In genomic region chr19:6736169-6736916, GRCh38 we compare ENCODE assay signal across 8 cellular contexts. TPM values are rescaled to one million over a fixed set of nuclear protein-coding genes. Genes with fewer than 3 reads are reported as not detected.
DNase-seq lines count a peak whose midpoint lies in the region; FAIRE-seq lines count a peak whose summit lies in the region.

No MANE protein-coding gene starts in this region.

- WGBS in mesodermal cell (ENCODE audit: insufficient coverage in 2 of 2), 2 experiments, result 41 to 44% methylated on average over 24 to 25 of the region's 25 CpGs

- H3K4me1 ChIP-seq in mesodermal cell (ENCODE audit: control insufficient read depth, insufficient read depth, low read length, poor library complexity, severe bottlenecking), result peaks cover 18% of the 10 kb centered on the region

- peaks cover 22% of the 10 kb centered on the region for H3K36me3 ChIP-seq in mesodermal cell (ENCODE audit: control insufficient read depth, insufficient read depth, low read length)

- FAIRE-seq in GM19239 (lab: Jason Lieb, UNC), result peak; percentile 92
- FAIRE-seq in endometrium (lab: Jason Lieb, UNC), result peak; percentile 18

- no peaks in the 10 kb centered on the region for H3K9me3 ChIP-seq in mesodermal cell (ENCODE audit: control insufficient read depth, low read length)

- peak overlapping the region; percentile 98 for H3K27ac ChIP-seq in mesodermal cell (ENCODE audit: low read depth, low read length, severe bottlenecking)

- peak overlapping the region; percentile 69 for H3K4me3 ChIP-seq in mesodermal cell (ENCODE audit: extremely low read depth, insufficient read depth, low read length, poor library complexity, severe bottlenecking)

- DNase-seq in AG08395 (ENCODE audit: low spot score) (peak; percentile 89), GM19239 (ENCODE audit: insufficient read length, low spot score) (peak; percentile 87), NOMO-1 treated with dmso at 0.1 percent for 144 hours (lab: John Stamatoyannopoulos, UW; ENCODE audit: unreplicated experiment) (peak; percentile 85), NCI-H774 (lab: John Stamatoyannopoulos, UW) (no peak)
- DNase-seq in activated CD8-positive, alpha-beta memory T cell treated with anti-CD3 and anti-CD28 coated beads, Interleukin-2, amount 50 U/mL, for 1 hour (ENCODE audit: extremely low read depth), result peak; percentile 36
- DNase-seq in stimulated activated CD8-positive, alpha-beta memory T cell treated with anti-CD3 and anti-CD28 coated beads, Interleukin-15, amount 100 ng/mL, for 48 hours (ENCODE audit: low read depth in 2 of 2), result peak; percentile 62 to 65

RNA-seq across cellular contexts. Expression of gene GPR108, which starts 1.0 kb away (rescaled TPM):
- 46.0 TPM for polyA plus RNA-seq in mesodermal cell (2013, experiment 1 of 2)
- polyA plus RNA-seq in mesodermal cell (2013, experiment 2 of 2), result 44.8 TPM

RNA-seq across cellular contexts. Expression of gene TRIP10, which starts 3.1 kb away (rescaled TPM):
- 88.5 TPM for polyA plus RNA-seq in mesodermal cell (2013, experiment 1 of 2)
- polyA plus RNA-seq in mesodermal cell (2013, experiment 2 of 2), result 77.2 TPM

RNA-seq across cellular contexts. Expression of gene C3, which starts 15.9 kb away (rescaled TPM):
- 2.9 TPM for polyA plus RNA-seq in mesodermal cell (2013, experiment 1 of 2)
- 2.0 TPM for polyA plus RNA-seq in mesodermal cell (2013, experiment 2 of 2)

RNA-seq across cellular contexts. Expression of gene SH2D3A, which starts 30.9 kb away (rescaled TPM):
- polyA plus RNA-seq in mesodermal cell (2013, experiment 1 of 2), result 0.88 TPM
- 1.3 TPM for polyA plus RNA-seq in mesodermal cell (2013, experiment 2 of 2)

RNA-seq across cellular contexts. Expression of gene VAV1, which starts 36.2 kb away (rescaled TPM):
- 0.77 TPM for polyA plus RNA-seq in mesodermal cell (2013, experiment 1 of 2)
- 0.61 TPM for polyA plus RNA-seq in mesodermal cell (2013, experiment 2 of 2)
